21 cellular contexts compared by ENCODE assay signal in the genomic region with DNA sequence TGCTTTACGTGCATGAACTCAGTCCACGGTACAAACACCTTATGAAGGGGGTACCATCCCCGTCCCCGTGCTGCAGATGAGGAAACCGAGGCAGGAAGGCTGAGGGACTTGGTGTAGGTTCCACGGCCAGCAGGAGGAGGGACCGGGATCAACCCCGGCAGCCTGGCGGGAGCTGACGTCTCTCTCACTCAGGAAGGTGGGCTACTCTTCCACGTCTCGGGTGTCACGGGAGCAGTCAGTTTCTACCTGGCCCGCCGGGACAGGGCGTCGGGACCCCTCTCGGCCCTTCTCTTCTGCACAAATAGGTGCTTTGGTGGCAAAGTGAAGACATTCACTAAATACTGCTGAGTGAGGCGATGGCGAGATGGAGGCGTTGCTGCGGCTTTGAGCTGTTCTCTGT. TPM values are rescaled to one million over a fixed set of nuclear protein-coding genes. Genes with fewer than 3 reads are reported as not detected.
DNase-seq lines count a peak whose midpoint lies in the region; ATAC-seq, FAIRE-seq and TF ChIP-seq lines count a peak whose summit lies in the region.
"Had no signal": no experiment of that assay in that cellular context is flagged by ENCODE, and none has a peak within 500 bp of the region (broad histone marks: within the 10 kb centered on the region; RNA-seq: fewer than 3 reads in every experiment).

No MANE protein-coding gene starts in this region.

- H3K27me3 Mint-ChIP-seq in T-helper 17 cell = no peaks in the 10 kb centered on the region
- H3K27me3 Mint-ChIP-seq: B cell; CD4-positive, alpha-beta memory T cell had no signal

- H3K4me3 ChIP-seq in A549 (no peak overlapping the region), BLaER1 (peak overlapping the region; percentile 62), neuronal stem cell (ENCODE audit: low read length in 2 of 2) (no peak overlapping the region), upper lobe of right lung (no peak overlapping the region)
- H3K4me3 ChIP-seq: GM23248 had no signal

- WGBS in A549 (ENCODE audit: missing lambda C conversion rate) = 95% methylated on average over 18 of the region's 22 CpGs
- WGBS in neuronal stem cell (ENCODE audit: extremely low coverage in 2 of 2, insufficient read length in 2 of 2, insufficient replicate concordance in 1 of 2), 2 donors = no CpG with 5 or more reads among the region's 22 CpGs

- no peaks in the 10 kb centered on the region for H3K79me1 ChIP-seq in neuronal stem cell (ENCODE audit: low read depth, low read length)

- H3K36me3 ChIP-seq in BLaER1 (peaks cover 14% of the 10 kb centered on the region), neuronal stem cell (replicated peaks in 1 of 2; ENCODE audit: control insufficient read depth in 2 of 2, insufficient read depth in 2 of 2, low read length in 2 of 2) (peaks cover 5 to 18% of the 10 kb centered on the region in 2 donors), upper lobe of right lung (peaks cover 43% of the 10 kb centered on the region)

- no peak overlapping the region for H3K14ac ChIP-seq in neuronal stem cell (ENCODE audit: low read length)

- H3K4me1 Mint-ChIP-seq in T-helper 17 cell = peaks cover 9% of the 10 kb centered on the region
- H3K4me1 Mint-ChIP-seq: CD4-positive, alpha-beta memory T cell had no signal

- peak overlapping the region; percentile 42 for H2AK5ac ChIP-seq in neuronal stem cell (ENCODE audit: low read depth, low read length)

- H4K8ac ChIP-seq in neuronal stem cell (ENCODE audit: low read depth, low read length) = no peak overlapping the region

- no peak overlapping the region for H3K4me3 Mint-ChIP-seq in T-helper 17 cell
- H3K4me3 Mint-ChIP-seq: B cell; CD4-positive, alpha-beta memory T cell had no signal

- no peak overlapping the region for H2BK15ac ChIP-seq in neuronal stem cell (ENCODE audit: low read length)

- no peak for TF ChIP-seq EP300 in A549 (IDR thresholded peaks at IDR 0.05)

- DNase-seq in A549 (ENCODE audit: low read depth in 1 of 2, low spot score in 1 of 2) (no peak), T-helper 17 cell (no peak), neuronal stem cell (ENCODE audit: low spot score) (no peak), upper lobe of right lung (no peak), superior temporal gyrus (ENCODE audit: extremely low spot score) (no peak), substantia nigra (lab: John Stamatoyannopoulos, UW) (no peak)
- DNase-seq: C1 segment of cervical spinal cord; Calu3; CD4-positive, alpha-beta memory T cell; COR-L47; DMS53; DMS79 treated with DMSO at 0.1 percent for 48 hours; GF-D8; GM23248; H7; HCEC 1CT had no signal

- H3K27me3 ChIP-seq in BLaER1 (no peaks in the 10 kb centered on the region), neuronal stem cell (ENCODE audit: control insufficient read depth in 3 of 3, insufficient read depth in 3 of 3, low read depth in 1 of 3, low read length in 3 of 3) (no peaks in the 10 kb centered on the region), upper lobe of right lung (no peaks in the 10 kb centered on the region)

- H3K9ac ChIP-seq in BLaER1 (peak overlapping the region; percentile 76), neuronal stem cell (ENCODE audit: low read depth, low read length, poor library complexity) (no peak overlapping the region)
- H3K9ac ChIP-seq: GM23248 had no signal

- FAIRE-seq in A549 (lab: Jason Lieb, UNC) = no peak
- FAIRE-seq: GM12891, GM18507, H1 had no signal

- POLR2A ChIA-PET in A549 (lab: Yijun Ruan, JAX) = no interaction called here

- TF ChIP-seq RAD21 in A549 (conservative IDR thresholded peaks at IDR 0.05 in 1 of 2, IDR thresholded peaks at IDR 0.05 in 1 of 2) = no peak

- peak overlapping the region; percentile 58; the same call in 2 of the 3 replicates for H3K4me2 ChIP-seq in A549
- H3K4me2 ChIP-seq in BLaER1 = peak overlapping the region; percentile 91
- no peak overlapping the region for H3K4me2 ChIP-seq in neuronal stem cell (ENCODE audit: insufficient read depth, low read length, poor library complexity, severe bottlenecking)

- no peaks in the 10 kb centered on the region for H3K36me3 Mint-ChIP-seq in T-helper 17 cell (ENCODE audit: low read depth)

- peak overlapping the region; percentile 39 for H3K27ac Mint-ChIP-seq in T-helper 17 cell
- H3K27ac Mint-ChIP-seq: B cell had no signal

- TF ChIP-seq POLR2A in A549 (IDR thresholded peaks at IDR 0.05; ENCODE audit: low read length) = no peak

- H2BK120ac ChIP-seq in neuronal stem cell (ENCODE audit: low read depth, low read length) = peak overlapping the region; percentile 7

- intact Hi-C loops in upper lobe of right lung (cut with DNase I) = no loop called here

- no peak overlapping the region for H2AFZ ChIP-seq in neuronal stem cell (ENCODE audit: low read length)
- H2AFZ ChIP-seq: GM23248 had no signal

- peaks cover 16% of the 10 kb centered on the region for H3K4me1 ChIP-seq in A549
- H3K4me1 ChIP-seq in BLaER1 = peaks cover 97% of the 10 kb centered on the region
- peaks cover under 1 to 2% of the 10 kb centered on the region in 2 donors for H3K4me1 ChIP-seq in neuronal stem cell (ENCODE audit: control insufficient read depth in 2 of 2, insufficient read depth in 1 of 2, low read depth in 1 of 2, low read length in 2 of 2)
- peaks cover under 1% of the 10 kb centered on the region for H3K4me1 ChIP-seq in upper lobe of right lung

- H3K27ac ChIP-seq in A549 (peak overlapping the region; percentile 58 to 86), BLaER1 (peak overlapping the region; percentile 90), neuronal stem cell (replicated peaks; ENCODE audit: low read length) (no peak overlapping the region), upper lobe of right lung (no peak overlapping the region), substantia nigra (ENCODE audit: low read depth, low read length, poor library complexity, severe bottlenecking) (no peak overlapping the region)
- H3K27ac ChIP-seq: GM23248 had no signal

- H2BK5ac ChIP-seq in neuronal stem cell (ENCODE audit: low read length) = no peak overlapping the region

- peak overlapping the region; percentile 69 for H3K23ac ChIP-seq in neuronal stem cell (ENCODE audit: low read depth, low read length, poor library complexity)

- no peak overlapping the region for H4K91ac ChIP-seq in neuronal stem cell (ENCODE audit: low read depth, low read length, poor library complexity)

- H4K20me1 ChIP-seq in BLaER1 = no peaks in the 10 kb centered on the region

- CTCF ChIA-PET in A549 (lab: Yijun Ruan, JAX) = interaction anchor here (1.2 to 7.2 kb wide), 3 partner anchors 15 to 173 kb away, joined by 3 to 30 read pairs (median 28); no protein-coding TSS in a partner anchor

- H2BK12ac ChIP-seq in neuronal stem cell (ENCODE audit: low read length) = no peak overlapping the region

- H3K9me3 ChIP-seq in A549 (no peaks in the 10 kb centered on the region), BLaER1 (no peaks in the 10 kb centered on the region), T-helper 17 cell (ENCODE audit: control insufficient read depth, low read length, poor library complexity, severe bottlenecking) (no peaks in the 10 kb centered on the region), neuronal stem cell (replicated peaks in 1 of 2; ENCODE audit: control insufficient read depth in 2 of 2, insufficient read depth in 1 of 2, low read depth in 1 of 2, low read length in 2 of 2) (no peaks in the 10 kb centered on the region), upper lobe of right lung (no peaks in the 10 kb centered on the region)

- no peak for ATAC-seq in A549
- no peak for ATAC-seq in T-helper 17 cell
- ATAC-seq in upper lobe of right lung = no peak

- peak overlapping the region; percentile 45 for H3K18ac ChIP-seq in neuronal stem cell (ENCODE audit: low read length)

- TF ChIP-seq CTCF in A549 (IDR thresholded peaks at IDR 0.05) = no peak
- TF ChIP-seq CTCF in upper lobe of right lung (IDR thresholded peaks at IDR 0.05) = no peak

- no peak overlapping the region for H3K4ac ChIP-seq in neuronal stem cell (ENCODE audit: low read length)

TF ChIP-seq in A549, 52 proteins besides CTCF, POLR2A, EP300 and RAD21 (continues in another document):
- TF ChIP-seq ESRRA (IDR thresholded peaks at IDR 0.05; ENCODE audit: borderline replicate concordance, low read length) = no peak
- TF ChIP-seq SMC3 (IDR thresholded peaks at IDR 0.05) = no peak
- no peak for TF ChIP-seq HOXB5 (CRISPR knock-in tag; IDR thresholded peaks at IDR 0.05)
- no peak for TF ChIP-seq MAX (IDR thresholded peaks at IDR 0.05)
- no peak for TF ChIP-seq SREBF2 (IDR thresholded peaks at IDR 0.05)
- no peak for TF ChIP-seq FOSB (CRISPR knock-in tag; IDR thresholded peaks at IDR 0.05)
- TF ChIP-seq KDM1A (IDR thresholded peaks at IDR 0.05; ENCODE audit: low read depth) = no peak
- no peak for TF ChIP-seq FOXS1 (CRISPR knock-in tag; IDR thresholded peaks at IDR 0.05)

RNA-seq across cellular contexts. Expression of gene ACOX3, which starts 53.3 kb away (rescaled TPM):
- polyA plus RNA-seq in A549 (2011; rRNA removed) (4.9 and 5.1 TPM in 2 replicates), A549 (2017; fragmentation: RNase III; extraction: RNeasy Plus Mini Kit Qiagen cat#74134 plus additional on column Dnase treatment) (8.2 to 8.7 TPM (median 8.2 TPM) in 3 replicates)
- 3.2 and 3.7 TPM in 2 replicates for polyA plus RNA-seq in A549 (2012; cell fraction: cytosol; rRNA removed)
- polyA plus RNA-seq in A549 (2012; cell fraction: nucleus; rRNA removed) = 5.4 and 9.6 TPM in 2 replicates
- polyA minus RNA-seq in A549 (2011; rRNA and poly(A)+ RNA removed) = 3.1 and 4.2 TPM in 2 replicates
- total RNA-seq in T-helper 17 cell (10 to 100 TPM in 1 of 2 donors, 1 to 10 TPM in 1; 9.6 to 11.3 TPM), upper lobe of right lung (21.6 TPM)
- polyA plus RNA-seq in neuronal stem cell (2013, experiment 1 of 2) = 7.3 TPM
- polyA plus RNA-seq in neuronal stem cell (2013, experiment 2 of 2) = 8.3 TPM

RNA-seq across cellular contexts. Expression of gene TRMT44, which starts 53.4 kb away (rescaled TPM):
- polyA plus RNA-seq in A549 (2011; rRNA removed) = 6.0 and 7.0 TPM in 2 replicates
- 3.3 and 5.1 TPM in 2 replicates for polyA plus RNA-seq in A549 (2012; cell fraction: cytosol; rRNA removed)
- 15.2 and 15.8 TPM in 2 replicates for polyA plus RNA-seq in A549 (2012; cell fraction: nucleus; rRNA removed)
- 4.9 to 5.0 TPM (median 5.0 TPM) in 3 replicates for polyA plus RNA-seq in A549 (2017; fragmentation: RNase III; extraction: RNeasy Plus Mini Kit Qiagen cat#74134 plus additional on column Dnase treatment)
- 8.1 and 10.3 TPM in 2 replicates for polyA minus RNA-seq in A549 (2011; rRNA and poly(A)+ RNA removed)
- 10 to 100 TPM; 20.4 to 32.7 TPM for total RNA-seq in T-helper 17 cell
- 5.4 TPM for polyA plus RNA-seq in neuronal stem cell (2013, experiment 1 of 2)
- 4.4 TPM for polyA plus RNA-seq in neuronal stem cell (2013, experiment 2 of 2)
- total RNA-seq in upper lobe of right lung = 24.2 TPM

Comparison
In these comparisons a context has a peak if more than half of its experiments do, and no peak if none do; other contexts are left out.
1. H3K27ac ChIP-seq: peak in A549 (2 of 2) and BLaER1 (single experiment); none in neuronal stem cell (single experiment), upper lobe of right lung (single experiment) and substantia nigra (single experiment).